ENCODE assay signal across 8 cellular contexts in genomic region chr17:39754161-39754957, GRCh38. TPM values are rescaled to one million over a fixed set of nuclear protein-coding genes. Genes with fewer than 3 reads are reported as not detected.
DNase-seq lines count a peak whose midpoint lies in the region; TF ChIP-seq lines count a peak whose summit lies in the region.

No MANE protein-coding gene starts in this region.

- peak overlapping the region; percentile 85 for H3K4me2 ChIP-seq in neural progenitor cell

- H3K27me3 Mint-ChIP-seq in neural progenitor cell (ENCODE audit: insufficient read depth, low read depth): peaks cover 14% of the 10 kb centered on the region

- no peaks in the 10 kb centered on the region for H3K9me3 Mint-ChIP-seq in neural progenitor cell

- H3K4me1 Mint-ChIP-seq in neural progenitor cell: peaks cover 10% of the 10 kb centered on the region

- H4K20me1 ChIP-seq in neural progenitor cell (ENCODE audit: low read depth): no peaks in the 10 kb centered on the region

- DNase-seq in GOT3 (lab: John Stamatoyannopoulos, UW) (peak; percentile 79), LHCN-M2 (ENCODE audit: low read depth) (peak; percentile 93), fibroblast of villous mesenchyme (ENCODE audit: low read depth) (peak; percentile 93), neural progenitor cell (ENCODE audit: low spot score) (peak; percentile 86)
- peak; percentile 98 for DNase-seq in activated effector memory CD4-positive, alpha-beta T cell treated with anti-CD3 and anti-CD28 coated beads, Interleukin-2, amount 50 U/mL, for 16 hours

- H3K4me3 ChIP-seq in fibroblast of villous mesenchyme (ENCODE audit: low read depth, low read length) (peak overlapping the region; percentile 73), neural progenitor cell (peak overlapping the region; percentile 64), stomach smooth muscle (ENCODE audit: low read length in 2 of 2) (peak overlapping the region; percentile 78 to 79)

- H3F3A ChIP-seq in neural progenitor cell (ENCODE audit: low read depth): peaks cover 17% of the 10 kb centered on the region

- peak overlapping the region; percentile 99 for H2AFZ ChIP-seq in neural progenitor cell (replicated peaks)

- no peak overlapping the region for H3K27ac Mint-ChIP-seq in neural progenitor cell

- TF ChIP-seq POLR2A in Raji (IDR thresholded peaks at IDR 0.05; ENCODE audit: insufficient read depth, low read depth, low read length): peak; percentile 63

- H3K36me3 Mint-ChIP-seq in neural progenitor cell: no peaks in the 10 kb centered on the region

- H3K27ac ChIP-seq in neural progenitor cell (no peak overlapping the region), stomach smooth muscle (ENCODE audit: low read length) (peak overlapping the region; percentile 83)

- H3K79me2 ChIP-seq in neural progenitor cell (ENCODE audit: low read depth): no peaks in the 10 kb centered on the region

- H3K9me3 ChIP-seq in ES-I3 (ENCODE audit: control insufficient read depth, insufficient read depth, low read length) (no peaks in the 10 kb centered on the region), neural progenitor cell (ENCODE audit: low read depth) (no peaks in the 10 kb centered on the region), stomach smooth muscle (ENCODE audit: control insufficient read depth in 2 of 2, low read length in 2 of 2) (no peaks in the 10 kb centered on the region)

- TF ChIP-seq CTCF in fibroblast of villous mesenchyme (IDR thresholded peaks at IDR 0.05; ENCODE audit: insufficient read depth, low read depth, low read length): peak; percentile 73
- TF ChIP-seq CTCF in neural progenitor cell (IDR thresholded peaks at IDR 0.05): peak; percentile 79

- H3K9ac ChIP-seq in ES-I3 (ENCODE audit: low read depth, low read length): peak overlapping the region; percentile 77
- H3K9ac ChIP-seq in neural progenitor cell: no peak overlapping the region
- H3K9ac ChIP-seq in stomach smooth muscle (ENCODE audit: low read length in 2 of 2): peak overlapping the region; percentile 76 to 89

- peaks cover 46% of the 10 kb centered on the region for H3K4me1 ChIP-seq in ES-I3 (ENCODE audit: insufficient read depth, low read length)
- peaks cover 4% of the 10 kb centered on the region for H3K4me1 ChIP-seq in neural progenitor cell
- H3K4me1 ChIP-seq in stomach smooth muscle (ENCODE audit: control insufficient read depth, insufficient read depth, low read length): peaks cover 20% of the 10 kb centered on the region

- no peaks in the 10 kb centered on the region for H3K36me3 ChIP-seq in ES-I3 (ENCODE audit: insufficient read depth, low read length)
- no peaks in the 10 kb centered on the region for H3K36me3 ChIP-seq in neural progenitor cell
- no peaks in the 10 kb centered on the region for H3K36me3 ChIP-seq in stomach smooth muscle (ENCODE audit: control insufficient read depth in 2 of 2, insufficient read depth in 2 of 2, low read length in 2 of 2)

- H3K27me3 ChIP-seq in neural progenitor cell (peaks cover 34% of the 10 kb centered on the region), stomach smooth muscle (ENCODE audit: control insufficient read depth in 1 of 2, insufficient read depth in 2 of 2, low read length in 2 of 2) (peaks cover 0 to 3% of the 10 kb centered on the region in 2 donors)

- H3K4me3 Mint-ChIP-seq in neural progenitor cell: peak overlapping the region; percentile 59

RNA-seq across cellular contexts. Expression of gene GRB7, which starts 16.6 kb away (rescaled TPM):
- total RNA-seq in LHCN-M2 (2014; rRNA removed) (0.06 TPM in 2 replicates), fibroblast of villous mesenchyme (0.97 and 1.3 TPM in 2 replicates), neural progenitor cell (ENCODE audit: low replicate concordance) (6.0 and 8.0 TPM in 2 replicates)
- polyA plus RNA-seq in LHCN-M2 (2012): 0.04 TPM

RNA-seq across cellular contexts. Expression of gene MIEN1, which starts 24.0 kb away (rescaled TPM):
- total RNA-seq in LHCN-M2 (2014; rRNA removed): 68.3 and 71.0 TPM in 2 replicates
- 122 TPM for polyA plus RNA-seq in LHCN-M2 (2012)
- 19.0 and 30.3 TPM in 2 replicates for total RNA-seq in fibroblast of villous mesenchyme
- total RNA-seq in neural progenitor cell (ENCODE audit: low replicate concordance): 20.1 and 27.6 TPM in 2 replicates

RNA-seq across cellular contexts. Expression of gene ERBB2, which starts 54.5 kb away (rescaled TPM):
- total RNA-seq in LHCN-M2 (2014; rRNA removed) (35.8 and 39.8 TPM in 2 replicates), fibroblast of villous mesenchyme (42.2 and 47.1 TPM in 2 replicates), neural progenitor cell (ENCODE audit: low replicate concordance) (75.2 and 116 TPM in 2 replicates)
- 39.0 TPM for polyA plus RNA-seq in LHCN-M2 (2012)
